In the genomic region with DNA sequence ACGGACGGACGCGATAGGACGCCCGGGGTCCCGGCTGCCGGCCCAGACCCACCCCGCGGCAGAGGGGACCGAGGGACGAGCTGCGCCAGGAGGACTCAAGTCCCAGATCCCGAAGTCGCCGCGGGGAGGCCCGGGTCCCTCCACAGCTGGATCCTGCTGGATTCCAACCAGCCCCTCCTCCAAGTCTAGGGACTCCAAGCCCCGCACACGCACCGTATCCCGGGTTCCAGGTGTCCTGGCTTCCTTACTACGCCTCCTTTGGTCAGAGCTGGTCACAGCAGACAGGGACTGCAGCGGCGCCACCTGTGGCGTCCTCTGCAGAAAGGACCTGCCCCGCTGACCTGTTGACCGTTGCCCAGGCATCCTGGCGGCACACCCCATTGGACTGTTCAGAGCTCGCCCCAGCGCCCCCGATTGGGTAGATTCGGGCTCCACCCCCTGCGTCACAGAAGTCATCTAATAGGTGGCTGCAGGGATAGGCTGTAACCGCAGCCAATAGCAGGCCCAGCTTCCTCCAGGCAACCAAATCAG, we compare ENCODE assay signal across 16 cellular contexts. TPM values are rescaled to one million over a fixed set of nuclear protein-coding genes. Genes with fewer than 3 reads are reported as not detected.
DNase-seq lines count a peak whose midpoint lies in the region; ATAC-seq and TF ChIP-seq lines count a peak whose summit lies in the region.
"Had no signal": no experiment of that assay in that cellular context is flagged by ENCODE, and none has a peak within 500 bp of the region (broad histone marks: within the 10 kb centered on the region; RNA-seq: fewer than 3 reads in every experiment).

No MANE protein-coding gene starts in this region.

- TF ChIP-seq POLR2A in tibial nerve (IDR thresholded peaks at IDR 0.05), result no peak

- H3K9me3 ChIP-seq in left ventricle myocardium inferior (replicated peaks), result peaks cover 33% of the 10 kb centered on the region
- peaks cover 20 to 36% of the 10 kb centered on the region in 2 donors for H3K9me3 ChIP-seq in neuronal stem cell (replicated peaks in 1 of 2; ENCODE audit: control insufficient read depth in 2 of 2, insufficient read depth in 1 of 2, low read depth in 1 of 2, low read length in 2 of 2)
- peaks cover 0 to 60% (median 11%) of the 10 kb centered on the region in 4 donors for H3K9me3 ChIP-seq in tibial nerve

- no CpG with 5 or more reads among the region's 35 CpGs for WGBS in neuronal stem cell (ENCODE audit: extremely low coverage in 2 of 2, insufficient read length in 2 of 2, insufficient replicate concordance in 1 of 2), 2 donors
- 22 to 23% methylated on average over 21 to 34 of the region's 35 CpGs for WGBS in tibial nerve, 2 donors

- no peaks in the 10 kb centered on the region for H3K4me1 Mint-ChIP-seq in activated T-cell treated with anti-CD3 and anti-CD28 coated beads, Interleukin-2, amount 50 U/mL, for 72 hours (ENCODE audit: low read depth)
- no peaks in the 10 kb centered on the region for H3K4me1 Mint-ChIP-seq in activated T-cell treated with anti-CD3 and anti-CD28 coated beads, Interleukin-2, amount 50 U/mL, for 4 hours (ENCODE audit: low read depth)
- H3K4me1 Mint-ChIP-seq: CD4-positive, CD25-positive, alpha-beta regulatory T cell had no signal

- no peak overlapping the region for H2AK5ac ChIP-seq in neuronal stem cell (ENCODE audit: low read depth, low read length)

- TF ChIP-seq CTCF in left ventricle myocardium inferior (IDR thresholded peaks at IDR 0.05; ENCODE audit: borderline replicate concordance) (peak; percentile 22), tibial nerve (IDR thresholded peaks at IDR 0.05) (no peak)

- H3K4me2 ChIP-seq in neuronal stem cell (ENCODE audit: insufficient read depth, low read length, poor library complexity, severe bottlenecking), result no peak overlapping the region
- H3K4me2 ChIP-seq: hepatocyte had no signal

- H3K14ac ChIP-seq in neuronal stem cell (ENCODE audit: low read length), result peak overlapping the region; percentile 21

- DNase-seq in activated T-cell treated with anti-CD3 and anti-CD28 coated beads, Interleukin-2, amount 50 U/mL, for 72 hours, result no peak
- DNase-seq in activated T-cell treated with anti-CD3 and anti-CD28 coated beads, Interleukin-2, amount 50 U/mL, for 4 hours, result no peak
- peak; percentile 17 for DNase-seq in left ventricle myocardium inferior
- no peak for DNase-seq in neuronal stem cell (ENCODE audit: low spot score)
- DNase-seq in tibial nerve (ENCODE audit: low spot score in 2 of 2), result no peak
- DNase-seq in activated naive CD4-positive, alpha-beta T cell treated with anti-CD3 and anti-CD28 coated beads, Interleukin-2, amount 50 U/mL, for 72 hours (ENCODE audit: low spot score in 2 of 2), result no peak
- no peak for DNase-seq in activated CD4-positive, alpha-beta T cell treated with anti-CD3 and anti-CD28 coated beads for 1 hour
- DNase-seq: amniotic stem cell; CD4-positive, CD25-positive, alpha-beta regulatory T cell; cortex of kidney; stimulated activated naive CD8-positive, alpha-beta T cell treated with anti-CD3 and anti-CD28 coated beads, Interleukin-15, amount 100 ng/mL, for 72 hours; T1000 had no signal

- no peak overlapping the region for H3K27ac Mint-ChIP-seq in activated T-cell treated with anti-CD3 and anti-CD28 coated beads, Interleukin-2, amount 50 U/mL, for 72 hours
- no peak overlapping the region for H3K27ac Mint-ChIP-seq in activated naive CD4-positive, alpha-beta T cell treated with anti-CD3 and anti-CD28 coated beads, Interleukin-2, amount 50 U/mL, for 72 hours
- H3K27ac Mint-ChIP-seq: CD4-positive, CD25-positive, alpha-beta regulatory T cell had no signal

- peaks cover 15 to 23% of the 10 kb centered on the region in 2 donors for H3K9me3 Mint-ChIP-seq in activated T-cell treated with anti-CD3 and anti-CD28 coated beads, Interleukin-2, amount 50 U/mL, for 72 hours
- H3K9me3 Mint-ChIP-seq in activated T-cell treated with anti-CD3 and anti-CD28 coated beads, Interleukin-2, amount 50 U/mL, for 4 hours, result peaks cover 9% of the 10 kb centered on the region
- H3K9me3 Mint-ChIP-seq in activated naive CD4-positive, alpha-beta T cell treated with anti-CD3 and anti-CD28 coated beads, Interleukin-2, amount 50 U/mL, for 72 hours, result peaks cover 7 to 18% of the 10 kb centered on the region in 2 donors

- no peak overlapping the region for H3K18ac ChIP-seq in neuronal stem cell (ENCODE audit: low read length)

- H2BK12ac ChIP-seq in neuronal stem cell (ENCODE audit: low read length), result peak overlapping the region; percentile 58

- H3K27me3 ChIP-seq in left ventricle myocardium inferior (ENCODE audit: low read depth) (no peaks in the 10 kb centered on the region), neuronal stem cell (ENCODE audit: control insufficient read depth in 3 of 3, insufficient read depth in 3 of 3, low read depth in 1 of 3, low read length in 3 of 3) (no peaks in the 10 kb centered on the region), tibial nerve (no peaks in the 10 kb centered on the region)
- H3K27me3 ChIP-seq: hepatocyte had no signal

- H3K36me3 ChIP-seq in left ventricle myocardium inferior (peaks cover 18% of the 10 kb centered on the region), neuronal stem cell (replicated peaks in 1 of 2; ENCODE audit: control insufficient read depth in 2 of 2, insufficient read depth in 2 of 2, low read length in 2 of 2) (peaks cover 0 to 6% of the 10 kb centered on the region in 2 donors), tibial nerve (peaks cover 0 to 20% (median 0%) of the 10 kb centered on the region in 3 donors)
- H3K36me3 ChIP-seq: HAP-1 had no signal

- intact Hi-C loops in left ventricle myocardium inferior (cut with micrococcal nuclease), result no loop called here

- H3K36me3 Mint-ChIP-seq in activated T-cell treated with anti-CD3 and anti-CD28 coated beads, Interleukin-2, amount 50 U/mL, for 72 hours (ENCODE audit: insufficient read depth in 2 of 2), result peaks cover 14 to 19% of the 10 kb centered on the region in 2 donors
- H3K36me3 Mint-ChIP-seq in activated T-cell treated with anti-CD3 and anti-CD28 coated beads, Interleukin-2, amount 50 U/mL, for 4 hours (ENCODE audit: insufficient read depth), result peaks cover 6% of the 10 kb centered on the region
- H3K36me3 Mint-ChIP-seq in activated naive CD4-positive, alpha-beta T cell treated with anti-CD3 and anti-CD28 coated beads, Interleukin-2, amount 50 U/mL, for 72 hours, result peaks cover 40 to 46% of the 10 kb centered on the region in 2 donors

- no peak overlapping the region for H2BK5ac ChIP-seq in neuronal stem cell (ENCODE audit: low read length)

- TF ChIP-seq EP300 in tibial nerve (IDR thresholded peaks at IDR 0.05), result no peak

- H3K4ac ChIP-seq in neuronal stem cell (ENCODE audit: low read length), result no peak overlapping the region

- H3K4me3 Mint-ChIP-seq in activated T-cell treated with anti-CD3 and anti-CD28 coated beads, Interleukin-2, amount 50 U/mL, for 72 hours, result peak overlapping the region; percentile 17 to 18
- H3K4me3 Mint-ChIP-seq in activated T-cell treated with anti-CD3 and anti-CD28 coated beads, Interleukin-2, amount 50 U/mL, for 4 hours, result no peak overlapping the region
- H3K4me3 Mint-ChIP-seq: CD4-positive, CD25-positive, alpha-beta regulatory T cell had no signal

- H3K4me1 ChIP-seq in left ventricle myocardium inferior (peaks cover 8% of the 10 kb centered on the region), neuronal stem cell (ENCODE audit: control insufficient read depth in 2 of 2, insufficient read depth in 1 of 2, low read depth in 1 of 2, low read length in 2 of 2) (no peaks in the 10 kb centered on the region), tibial nerve (no peaks in the 10 kb centered on the region)
- H3K4me1 ChIP-seq: HAP-1 had no signal

- H3K27ac ChIP-seq in left ventricle myocardium inferior (replicated peaks) (no peak overlapping the region), neuronal stem cell (replicated peaks; ENCODE audit: low read length) (no peak overlapping the region), tibial nerve (no peak overlapping the region)
- H3K27ac ChIP-seq: hepatocyte had no signal

- no peak overlapping the region for H4K91ac ChIP-seq in neuronal stem cell (ENCODE audit: low read depth, low read length, poor library complexity)

- no peak overlapping the region for H3K23ac ChIP-seq in neuronal stem cell (ENCODE audit: low read depth, low read length, poor library complexity)

- peaks cover 11% of the 10 kb centered on the region for H3K27me3 Mint-ChIP-seq in activated T-cell treated with anti-CD3 and anti-CD28 coated beads, Interleukin-2, amount 50 U/mL, for 72 hours (ENCODE audit: low read depth)
- peaks cover 4% of the 10 kb centered on the region for H3K27me3 Mint-ChIP-seq in activated T-cell treated with anti-CD3 and anti-CD28 coated beads, Interleukin-2, amount 50 U/mL, for 4 hours (ENCODE audit: low read depth)

- no peak overlapping the region for H2AFZ ChIP-seq in neuronal stem cell (ENCODE audit: low read length)
- H2AFZ ChIP-seq: hepatocyte had no signal

- H3K9ac ChIP-seq in neuronal stem cell (ENCODE audit: low read depth, low read length, poor library complexity), result no peak overlapping the region

- no peaks in the 10 kb centered on the region for H3K79me1 ChIP-seq in neuronal stem cell (ENCODE audit: low read depth, low read length)

- H2BK15ac ChIP-seq in neuronal stem cell (ENCODE audit: low read length), result no peak overlapping the region

- H4K8ac ChIP-seq in neuronal stem cell (ENCODE audit: low read depth, low read length), result no peak overlapping the region

- no peak overlapping the region for H2BK120ac ChIP-seq in neuronal stem cell (ENCODE audit: low read depth, low read length)

- no peak for ATAC-seq in activated T-cell treated with anti-CD3 and anti-CD28 coated beads, Interleukin-2, amount 50 U/mL, for 72 hours (replicated peaks in 1 of 2)
- ATAC-seq in activated T-cell treated with anti-CD3 and anti-CD28 coated beads, Interleukin-2, amount 50 U/mL, for 4 hours, result no peak
- no peak for ATAC-seq in activated naive CD4-positive, alpha-beta T cell treated with anti-CD3 and anti-CD28 coated beads, Interleukin-2, amount 50 U/mL, for 72 hours
- ATAC-seq in GM21786 (IDR thresholded peaks at IDR 0.05; ENCODE audit: unreplicated experiment), result no peak
- ATAC-seq: esophagus mucosa; stimulated activated naive CD8-positive, alpha-beta T cell treated with anti-CD3 and anti-CD28 coated beads, Interleukin-15, amount 100 ng/mL, for 72 hours had no signal

- H3K4me3 ChIP-seq in left ventricle myocardium inferior (peak overlapping the region; percentile 54), neuronal stem cell (ENCODE audit: low read length in 2 of 2) (no peak overlapping the region), tibial nerve (no peak overlapping the region)
- H3K4me3 ChIP-seq: HAP-1, hepatocyte had no signal

RNA-seq across cellular contexts. Expression of a gene that starts 29.0 kb away (rescaled TPM):
- total RNA-seq in activated T-cell treated with anti-CD3 and anti-CD28 coated beads, Interleukin-2, amount 50 U/mL, for 72 hours, result 1 to 10 TPM; 3.6 to 4.8 TPM
- 1 to 10 TPM in 1 of 3 donors, under 1 TPM in 2; 0.58 to 1.4 (median 0.87) TPM for total RNA-seq in activated T-cell treated with anti-CD3 and anti-CD28 coated beads, Interleukin-2, amount 50 U/mL, for 4 hours
- total RNA-seq in left ventricle myocardium inferior (1.1 TPM), tibial nerve (1 to 10 TPM; 2.9 to 4.8 (median 4.5) TPM)
- polyA plus RNA-seq in neuronal stem cell (2013, experiment 1 of 2), result 3.1 TPM
- polyA plus RNA-seq in neuronal stem cell (2013, experiment 2 of 2), result 3.6 TPM
- total RNA-seq in activated naive CD4-positive, alpha-beta T cell treated with anti-CD3 and anti-CD28 coated beads, Interleukin-2, amount 50 U/mL, for 72 hours, result 1 to 10 TPM; 1.6 to 3.5 TPM

RNA-seq across cellular contexts. Expression of a gene that starts 37.7 kb away (rescaled TPM):
- 1 to 10 TPM; 6.9 to 9.0 TPM for total RNA-seq in activated T-cell treated with anti-CD3 and anti-CD28 coated beads, Interleukin-2, amount 50 U/mL, for 72 hours
- total RNA-seq in activated T-cell treated with anti-CD3 and anti-CD28 coated beads, Interleukin-2, amount 50 U/mL, for 4 hours, result 1 to 10 TPM; 2.6 to 5.1 (median 4.9) TPM
- total RNA-seq in left ventricle myocardium inferior, result 11.1 TPM
- polyA plus RNA-seq in neuronal stem cell (2013, experiment 1 of 2), result 4.3 TPM
- 4.0 TPM for polyA plus RNA-seq in neuronal stem cell (2013, experiment 2 of 2)
- total RNA-seq in tibial nerve, result 10 to 100 TPM; 12.0 to 20.6 (median 14.7) TPM
- 10 to 100 TPM in 1 of 2 donors, 1 to 10 TPM in 1; 4.6 to 12.9 TPM for total RNA-seq in activated naive CD4-positive, alpha-beta T cell treated with anti-CD3 and anti-CD28 coated beads, Interleukin-2, amount 50 U/mL, for 72 hours
